9 cellular contexts compared by ENCODE assay signal in genomic region chr3:44862221-44862637, GRCh38. TPM values are rescaled to one million over a fixed set of nuclear protein-coding genes. Genes with fewer than 3 reads are reported as not detected.
DNase-seq lines count a peak whose midpoint lies in the region; ATAC-seq and TF ChIP-seq lines count a peak whose summit lies in the region.
"Had no signal": no experiment of that assay in that cellular context is flagged by ENCODE, and none has a peak within 500 bp of the region (broad histone marks: within the 10 kb centered on the region; RNA-seq: fewer than 3 reads in every experiment).

No MANE protein-coding gene starts in this region.

- H3K14ac ChIP-seq in trophoblast cell (ENCODE audit: low read length): peak overlapping the region; percentile 67

- DNase-seq in CD4-positive, alpha-beta T cell: no peak
- DNase-seq in GM19240 (ENCODE audit: insufficient read length, low spot score) (peak; percentile 7), WERI-Rb-1 (peak; percentile 18), fibroblast of peridontal ligament (ENCODE audit: extremely low read depth) (peak; percentile 33), trophoblast cell (no peak), NCI-H1092 treated with DMSO at 0.1 percent for 48 hours (lab: John Stamatoyannopoulos, UW) (no peak), NCI-H1048 (lab: John Stamatoyannopoulos, UW) (no peak)

- H3K79me1 ChIP-seq in trophoblast cell (ENCODE audit: low read length): peaks cover 8% of the 10 kb centered on the region

- H4K12ac ChIP-seq in trophoblast cell (ENCODE audit: low read depth, low read length): peak overlapping the region; percentile 34

- H2AK5ac ChIP-seq in trophoblast cell (ENCODE audit: low read length): peak overlapping the region; percentile 45

- H4K91ac ChIP-seq in trophoblast cell (ENCODE audit: low read depth, low read length): peak overlapping the region; percentile 1

- no peaks in the 10 kb centered on the region for H3K27me3 ChIP-seq in CD4-positive, alpha-beta T cell (ENCODE audit: control insufficient read depth, insufficient read depth, low read length)
- H3K27me3 ChIP-seq in WERI-Rb-1 (ENCODE audit: insufficient read depth, low read depth, severe bottlenecking): no peaks in the 10 kb centered on the region
- H3K27me3 ChIP-seq in trophoblast cell (ENCODE audit: insufficient read depth, low read length): no peaks in the 10 kb centered on the region

- ATAC-seq in CD4-positive, alpha-beta T cell (ENCODE audit: poor library complexity): peak; percentile 17
- ATAC-seq in HG03342 (IDR thresholded peaks at IDR 0.05; ENCODE audit: unreplicated experiment): peak; percentile 20

- CTCF ChIA-PET in CD4-positive, alpha-beta T cell (lab: Charles Lee): interaction anchor here (0.9 kb wide), 1 partner anchor 11 kb away, joined by 3 read pairs; no protein-coding TSS in a partner anchor

- H3K4me2 ChIP-seq in trophoblast cell (ENCODE audit: low read length): peak overlapping the region; percentile 75

- no peak overlapping the region for H3K23ac ChIP-seq in trophoblast cell (ENCODE audit: low read length)

- peak overlapping the region; percentile 88 for H3K27ac Mint-ChIP-seq in CD4-positive, alpha-beta T cell

- H3K4me1 ChIP-seq in trophoblast cell (ENCODE audit: control insufficient read depth in 1 of 2, insufficient read depth in 2 of 2, low read length in 2 of 2): peaks cover 3 to 6% of the 10 kb centered on the region in 2 experiments

- no peak overlapping the region for H3K4ac ChIP-seq in trophoblast cell (ENCODE audit: low read depth, low read length)

- H2BK120ac ChIP-seq in trophoblast cell (ENCODE audit: insufficient read depth, low read length, poor library complexity): no peak overlapping the region

- peak overlapping the region; percentile 91 for H3K4me3 Mint-ChIP-seq in CD4-positive, alpha-beta T cell

- H2BK12ac ChIP-seq in trophoblast cell (ENCODE audit: low read length): no peak overlapping the region

- peaks cover 52% of the 10 kb centered on the region for H3K4me1 Mint-ChIP-seq in CD4-positive, alpha-beta T cell (ENCODE audit: low read depth)

- intact Hi-C loops in CD4-positive, alpha-beta T cell (cut with DNase I, micrococcal nuclease): loop anchor here in 1 of 2 experiments (2.0 to 5.0 kb wide), 3 partner anchors 115 to 525 kb away; partner anchors contain the start of genes EXOSC7, TCAIM and ZDHHC3

- no CpG with 5 or more reads among the region's 26 CpGs for WGBS in trophoblast cell (ENCODE audit: extremely low coverage, insufficient coverage, insufficient read length)

- H3K27ac ChIP-seq in CD4-positive, alpha-beta T cell (ENCODE audit: low read depth, low read length): no peak overlapping the region
- H3K27ac ChIP-seq in WERI-Rb-1: peak overlapping the region; percentile 51
- H3K27ac ChIP-seq in trophoblast cell (ENCODE audit: low read depth, low read length): no peak overlapping the region

- H3K9me3 ChIP-seq in CD4-positive, alpha-beta T cell (ENCODE audit: control insufficient read depth, low read length): no peaks in the 10 kb centered on the region
- H3K9me3 ChIP-seq in WERI-Rb-1 (ENCODE audit: severe bottlenecking) (no peaks in the 10 kb centered on the region), trophoblast cell (ENCODE audit: insufficient read depth, low read depth, low read length) (peaks cover 4% of the 10 kb centered on the region)

- no peak for TF ChIP-seq CTCF in CD4-positive, alpha-beta T cell (IDR thresholded peaks at IDR 0.05)
- TF ChIP-seq CTCF in WERI-Rb-1 (IDR thresholded peaks at IDR 0.05; ENCODE audit: low read depth, low read length): no peak

- peak overlapping the region; percentile 46 for H2AFZ ChIP-seq in trophoblast cell (ENCODE audit: insufficient read depth, low read length, poor library complexity)

- no peaks in the 10 kb centered on the region for H3K79me2 ChIP-seq in trophoblast cell (ENCODE audit: control insufficient read depth, insufficient read depth, low read length, poor library complexity)

- H3K9ac ChIP-seq in trophoblast cell (ENCODE audit: low read length): peak overlapping the region; percentile 71

- POLR2A ChIA-PET in CD4-positive, alpha-beta T cell (lab: Charles Lee): interaction anchor here (0.6 to 1.2 kb wide), 2 partner anchors 114 to 524 kb away, joined by 3 to 6 read pairs; partner anchors contain the start of genes EXOSC7, TCAIM and ZDHHC3

- H4K8ac ChIP-seq in trophoblast cell (ENCODE audit: low read depth, low read length): peak overlapping the region; percentile 72

- peaks cover 4% of the 10 kb centered on the region for H3K36me3 ChIP-seq in WERI-Rb-1
- no peaks in the 10 kb centered on the region for H3K36me3 ChIP-seq in trophoblast cell (ENCODE audit: control insufficient read depth in 1 of 2, insufficient read depth in 2 of 2, low read length in 2 of 2)

- H2BK5ac ChIP-seq in trophoblast cell (ENCODE audit: low read depth, low read length, poor library complexity): no peak overlapping the region

- no peaks in the 10 kb centered on the region for H3K27me3 Mint-ChIP-seq in CD4-positive, alpha-beta T cell

- peak overlapping the region; percentile 76 for H3K4me3 ChIP-seq in WERI-Rb-1 (ENCODE audit: low read depth, low read length)
- H3K4me3 ChIP-seq in trophoblast cell (ENCODE audit: low read depth, low read length): peak overlapping the region; percentile 66

- H3K9me3 Mint-ChIP-seq in CD4-positive, alpha-beta T cell: no peaks in the 10 kb centered on the region

- no peak overlapping the region for H3K18ac ChIP-seq in trophoblast cell (ENCODE audit: low read length)

- H3K36me3 Mint-ChIP-seq in CD4-positive, alpha-beta T cell (ENCODE audit: low read depth): peaks cover 4% of the 10 kb centered on the region

RNA-seq across cellular contexts. Expression of gene TMEM42, which starts 0.5 kb away (rescaled TPM):
- total RNA-seq in CD4-positive, alpha-beta T cell: 1 to 10 TPM; 6.8 to 8.0 TPM
- 4.9 and 5.7 TPM in 2 replicates for polyA plus RNA-seq in trophoblast cell (2013)

RNA-seq across cellular contexts. Expression of gene TGM4, which starts 12.2 kb away (rescaled TPM):
- not detected for total RNA-seq in CD4-positive, alpha-beta T cell
- 0.17 and 0.18 TPM in 2 replicates for polyA plus RNA-seq in trophoblast cell (2013)
- total RNA-seq: T-helper 1 cell treated with Interleukin-12 subunit alpha and Interleukin-12 subunit beta and Interleukin-4 antibody, amounts not matched to agents 30 ng/mL and 1 ng/mL, for 36 hours had no signal

Comparison
In these comparisons a context has a peak if more than half of its experiments do, and no peak if none do; other contexts are left out.
1. DNase-seq: peak in GM19240 (single experiment), WERI-Rb-1 (single experiment) and fibroblast of peridontal ligament (single experiment); none in CD4-positive, alpha-beta T cell (0 of 10), trophoblast cell (0 of 2), NCI-H1092 treated with DMSO at 0.1 percent for 48 hours (single experiment) and NCI-H1048 (single experiment).